In genomic region chrX:73841337-73841736, GRCh38 we compare ENCODE assay signal across 23 cellular contexts. TPM values are rescaled to one million over a fixed set of nuclear protein-coding genes. Genes with fewer than 3 reads are reported as not detected.
"Had no signal": no experiment of that assay in that cellular context is flagged by ENCODE, and none has a peak within 500 bp of the region (broad histone marks: within the 10 kb centered on the region; RNA-seq: fewer than 3 reads in every experiment).

No MANE protein-coding gene starts in this region.

- DNase-seq: cortex of kidney; effector memory CD8-positive, alpha-beta T cell; erythroblast; esophagus squamous epithelium; heart left ventricle; kidney; sigmoid colon; stimulated activated CD4-positive, alpha-beta T cell treated with anti-CD3 and anti-CD28 coated beads, Interleukin-2, amount 100 ng/mL, for 24 hours; stimulated activated CD4-positive, alpha-beta T cell treated with anti-CD3 and anti-CD28 coated beads, Interleukin-4, amount 100 ng/mL, for 24 hours; stimulated activated naive CD8-positive, alpha-beta T cell treated with anti-CD3 and anti-CD28 coated beads, Interleukin-15, Interleukin-2, amounts not matched to agents 100 U/mL and 50 U/mL, for 24 hours; substantia nigra; testis; tibial artery had no signal

- H3K27ac ChIP-seq: esophagus squamous epithelium, heart left ventricle, hepatocyte, neural progenitor cell, parathyroid adenoma, right atrium auricular region, sigmoid colon, testis, tibial artery had no signal

- H3K4me1 ChIP-seq: neural progenitor cell, parathyroid adenoma, testis had no signal

- FAIRE-seq: endometrium, frontal cortex, kidney had no signal

- H3K27me3 ChIP-seq: esophagus squamous epithelium, heart left ventricle, hepatocyte, neural progenitor cell, right atrium auricular region, sigmoid colon, testis, tibial artery had no signal

- H3K9me3 ChIP-seq: esophagus squamous epithelium, heart left ventricle, right atrium auricular region, sigmoid colon, testis, tibial artery had no signal

- H3K4me3 ChIP-seq: esophagus squamous epithelium, heart left ventricle, hepatocyte, lung, neural progenitor cell, sigmoid colon, testis, tibial artery had no signal

- H3K4me2 ChIP-seq: hepatocyte, neural progenitor cell had no signal

- H3K36me3 ChIP-seq: esophagus squamous epithelium, neural progenitor cell, right atrium auricular region, sigmoid colon, tibial artery had no signal

- ATAC-seq: effector memory CD8-positive, alpha-beta T cell; heart left ventricle; left lobe of liver; stimulated activated effector memory CD8-positive, alpha-beta T cell treated with anti-CD3 and anti-CD28 coated beads, Interleukin-12 subunit alpha, Interleukin-12 subunit beta, amount 100 ng/mL, for 72 hours; stimulated activated naive CD8-positive, alpha-beta T cell treated with anti-CD3 and anti-CD28 coated beads, Interleukin-15, Interleukin-2, amounts not matched to agents 100 U/mL and 50 U/mL, for 24 hours had no signal

RNA-seq across cellular contexts. Expression of gene XIST, which starts 11.2 kb away (rescaled TPM):
- total RNA-seq: hepatocyte, progenitor cell of endocrine pancreas had no signal
